Comparison of ENCODE assay signal across 8 cellular contexts in genomic region chr19:6424939-6425731, GRCh38. TPM values are rescaled to one million over a fixed set of nuclear protein-coding genes. Genes with fewer than 3 reads are reported as not detected.
DNase-seq lines count a peak whose midpoint lies in the region; ATAC-seq and TF ChIP-seq lines count a peak whose summit lies in the region.

No MANE protein-coding gene starts in this region.

- WGBS in psoas muscle, 3 donors = 2 to 5% (median 4%) methylated on average over 43 of the region's 43 CpGs
- 4% methylated on average over 43 of the region's 43 CpGs for whole genome bisulfite sequencing in urinary bladder

- H3K27me3 ChIP-seq in left ventricle myocardium inferior (ENCODE audit: low read depth) = no peaks in the 10 kb centered on the region
- H3K27me3 ChIP-seq in psoas muscle (ENCODE audit: insufficient read depth in 3 of 3, low read length in 2 of 3) = peaks cover 0 to 4% (median 0%) of the 10 kb centered on the region in 3 donors

- peaks cover 20% of the 10 kb centered on the region for H3K4me1 Mint-ChIP-seq in T-helper 1 cell treated with Interleukin-12 subunit alpha and Interleukin-12 subunit beta and Interleukin-4 antibody, amounts not matched to agents 30 μg/mL and 1 μg/mL, for 36 hours (ENCODE audit: low read depth)

- no peaks in the 10 kb centered on the region for H3K9me3 Mint-ChIP-seq in T-helper 1 cell treated with Interleukin-12 subunit alpha and Interleukin-12 subunit beta and Interleukin-4 antibody, amounts not matched to agents 30 μg/mL and 1 μg/mL, for 36 hours

- intact Hi-C loops in left ventricle myocardium inferior (cut with micrococcal nuclease) = no loop called here
- intact Hi-C loops in psoas muscle (cut with DNase I) = loop anchor here (5.0 to 10.0 kb wide), 2 partner anchors 48 to 210 kb away; partner anchors contain the start of gene PSPN (in 2 of the 2)

- H3K4me3 ChIP-seq in left ventricle myocardium inferior (peak overlapping the region; percentile 91), psoas muscle (peak overlapping the region; percentile 93), urinary bladder (ENCODE audit: low read depth, low read length) (no peak overlapping the region)

- H3K9me3 ChIP-seq in left ventricle myocardium inferior (replicated peaks) = no peaks in the 10 kb centered on the region
- H3K9me3 ChIP-seq in psoas muscle = no peaks in the 10 kb centered on the region

- H3K4me1 ChIP-seq in left ventricle myocardium inferior (peaks cover 41% of the 10 kb centered on the region), psoas muscle (peaks cover 16% of the 10 kb centered on the region), urinary bladder (ENCODE audit: insufficient read depth) (no peaks in the 10 kb centered on the region)

- DNase-seq in NCI-H1694 treated with DMSO at 0.1 percent for 48 hours (lab: John Stamatoyannopoulos, UW) (peak; percentile 99), left ventricle myocardium inferior (peak; percentile 100), psoas muscle (peak; percentile 94 to 100)

- peak; percentile 87 for ATAC-seq in GM18502 (IDR thresholded peaks at IDR 0.05; ENCODE audit: poor library complexity, unreplicated experiment)
- ATAC-seq in HG02938 (IDR thresholded peaks at IDR 0.05; ENCODE audit: unreplicated experiment) = peak; percentile 85
- peak; percentile 93 to 95 (median 94) for ATAC-seq in psoas muscle

- H3K4me3 Mint-ChIP-seq in T-helper 1 cell treated with Interleukin-12 subunit alpha and Interleukin-12 subunit beta and Interleukin-4 antibody, amounts not matched to agents 30 μg/mL and 1 μg/mL, for 36 hours = peak overlapping the region; percentile 75

- TF ChIP-seq CTCF in left ventricle myocardium inferior (IDR thresholded peaks at IDR 0.05; ENCODE audit: borderline replicate concordance) (no peak), psoas muscle (IDR thresholded peaks at IDR 0.05) (no peak)

- no peaks in the 10 kb centered on the region for H3K27me3 Mint-ChIP-seq in T-helper 1 cell treated with Interleukin-12 subunit alpha and Interleukin-12 subunit beta and Interleukin-4 antibody, amounts not matched to agents 30 μg/mL and 1 μg/mL, for 36 hours (ENCODE audit: low read depth)

- H3K27ac ChIP-seq in angular gyrus (ENCODE audit: low read depth, low read length) (peak overlapping the region; percentile 95), left ventricle myocardium inferior (replicated peaks) (peak overlapping the region; percentile 91), psoas muscle (peak overlapping the region; percentile 86), urinary bladder (ENCODE audit: low read depth) (peak overlapping the region; percentile 79)

- peaks cover 8% of the 10 kb centered on the region for H3K36me3 Mint-ChIP-seq in T-helper 1 cell treated with Interleukin-12 subunit alpha and Interleukin-12 subunit beta and Interleukin-4 antibody, amounts not matched to agents 30 μg/mL and 1 μg/mL, for 36 hours (ENCODE audit: low read depth)

- peak overlapping the region; percentile 87 for H3K27ac Mint-ChIP-seq in T-helper 1 cell treated with Interleukin-12 subunit alpha and Interleukin-12 subunit beta and Interleukin-4 antibody, amounts not matched to agents 30 μg/mL and 1 μg/mL, for 36 hours

- H3K36me3 ChIP-seq in left ventricle myocardium inferior = peaks cover 15% of the 10 kb centered on the region
- H3K36me3 ChIP-seq in psoas muscle (ENCODE audit: insufficient read depth in 1 of 2, low read depth in 1 of 2) = peaks cover 0 to 22% of the 10 kb centered on the region in 2 donors
- H3K36me3 ChIP-seq in urinary bladder (ENCODE audit: insufficient read depth) = no peaks in the 10 kb centered on the region

RNA-seq across cellular contexts. Expression of gene KHSRP, which starts 0.5 kb away (rescaled TPM):
- total RNA-seq in left ventricle myocardium inferior (81.9 TPM), psoas muscle (100 to 1,000 TPM; 101 to 168 (median 149) TPM), urinary bladder (85.5 TPM)
- polyA plus RNA-seq in psoas muscle (100 to 1,000 TPM; 104 to 174 (median 154) TPM), urinary bladder (167 TPM)

RNA-seq across cellular contexts. Expression of gene SLC25A41, which starts 8.4 kb away (rescaled TPM):
- 0.16 TPM for total RNA-seq in left ventricle myocardium inferior
- under 1 TPM in 3 of 4 donors, not detected in 1; 0.15 to 0.60 (median 0.50) TPM for total RNA-seq in psoas muscle
- polyA plus RNA-seq in psoas muscle = under 1 TPM; 0.07 to 0.45 (median 0.43) TPM
- not detected for total RNA-seq in urinary bladder
- 1.0 TPM for polyA plus RNA-seq in urinary bladder

RNA-seq across cellular contexts. Expression of gene GTF2F1, which starts 32.2 kb away (rescaled TPM):
- total RNA-seq in left ventricle myocardium inferior (33.8 TPM), psoas muscle (10 to 100 TPM; 23.7 to 37.0 (median 33.3) TPM), urinary bladder (24.4 TPM)
- polyA plus RNA-seq in psoas muscle (10 to 100 TPM; 33.8 to 60.0 (median 42.8) TPM), urinary bladder (53.2 TPM)

RNA-seq across cellular contexts. Expression of gene SLC25A23, which starts 34.5 kb away (rescaled TPM):
- total RNA-seq in left ventricle myocardium inferior = 116 TPM
- 10 to 100 TPM; 40.6 to 91.8 (median 67.1) TPM for total RNA-seq in psoas muscle
- polyA plus RNA-seq in psoas muscle = 10 to 100 TPM; 15.0 to 49.4 (median 49.0) TPM
- 24.1 TPM for total RNA-seq in urinary bladder
- 91.1 TPM for polyA plus RNA-seq in urinary bladder

RNA-seq across cellular contexts. Expression of gene CRB3, which starts 38.9 kb away (rescaled TPM):
- not detected for total RNA-seq in left ventricle myocardium inferior
- total RNA-seq in psoas muscle = not detected
- under 1 TPM in 2 of 3 donors, not detected in 1; 0.23 to 0.38 TPM for polyA plus RNA-seq in psoas muscle
- total RNA-seq in urinary bladder = 4.4 TPM
- polyA plus RNA-seq in urinary bladder = 6.1 TPM
